In the genomic region with DNA sequence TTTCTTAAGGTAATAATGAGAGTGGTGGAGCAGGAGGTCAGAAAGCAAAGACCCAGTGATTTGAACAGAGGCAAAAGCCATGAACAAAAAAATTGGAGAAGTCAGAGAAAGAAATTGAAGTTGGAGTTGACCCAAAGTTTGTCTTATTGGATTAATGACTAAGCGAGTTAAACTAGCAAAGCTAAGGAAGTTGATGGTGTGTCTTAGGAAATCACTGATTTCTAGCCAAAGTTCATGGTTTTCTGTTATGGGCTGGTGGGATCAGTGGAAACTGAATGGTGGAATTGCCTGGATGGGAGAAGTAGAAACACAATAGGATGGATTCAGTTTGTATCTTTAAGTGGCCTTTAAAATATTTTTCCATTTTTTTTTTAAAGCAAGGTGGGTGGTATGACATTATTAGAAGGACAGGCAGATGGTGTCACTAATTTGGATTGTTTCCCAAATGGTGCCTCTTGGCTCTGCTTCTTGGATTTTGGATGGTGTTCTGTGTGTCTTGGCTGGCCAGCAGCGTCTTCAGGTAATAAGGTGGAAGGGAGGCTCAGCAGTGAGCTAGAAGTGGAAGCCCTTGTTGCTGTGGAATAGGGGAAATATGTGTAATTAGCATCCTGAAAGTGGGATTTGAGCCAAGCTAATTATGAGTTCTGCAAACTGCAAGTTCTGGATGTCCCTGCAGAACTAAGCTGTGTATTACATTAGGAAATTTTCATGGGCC, we compare ENCODE assay signal across 22 cellular contexts.
DNase-seq lines count a peak whose midpoint lies in the region; ATAC-seq lines count a peak whose summit lies in the region.
"Had no signal": no experiment of that assay in that cellular context is flagged by ENCODE, and none has a peak within 500 bp of the region (broad histone marks: within the 10 kb centered on the region; RNA-seq: fewer than 3 reads in every experiment).

No MANE protein-coding gene starts in this region.

- DNase-seq in NCI-H1417 (lab: John Stamatoyannopoulos, UW) (peak in 2 of 3 experiments; percentile 11 to 52), NCI-H1417 treated with DMSO at 0.1 percent for 48 hours (lab: John Stamatoyannopoulos, UW) (no peak), LHCN-M2 (ENCODE audit: low read depth) (peak; percentile 40), cerebellar nuclear complex (lab: John Stamatoyannopoulos, UW) (peak; percentile 26 to 53), kidney tubule cell (ENCODE audit: low spot score) (peak; percentile 4)
- no peak for DNase-seq in activated CD8-positive, alpha-beta T cell treated with anti-CD3 and anti-CD28 coated beads, Interleukin-2, amount 10 ng/mL, durations not matched to agents 7 days and 5 days
- DNase-seq: activated CD4-positive, CD25-positive, alpha-beta regulatory T cell treated with anti-CD3 and anti-CD28 coated beads, Interleukin-2, amount 50 U/mL, for 72 hours; activated naive CD4-positive, alpha-beta T cell treated with anti-CD3 and anti-CD28 coated beads for 36 hours; activated T-cell treated with anti-CD3 and anti-CD28 coated beads, Interleukin-2, amount 50 U/mL, for 4 hours; endodermal cell; gastrocnemius medialis; mesendoderm; MG63; naive B cell; NCI-H187 treated with DMSO at 0.1 percent for 48 hours; right cardiac atrium; RPMI8226; T-helper 9 cell; uterus had no signal

- H3K4me3 Mint-ChIP-seq in activated CD8-positive, alpha-beta T cell treated with anti-CD3 and anti-CD28 coated beads, Interleukin-2, amount 10 ng/mL, durations not matched to agents 7 days and 5 days: no peak overlapping the region
- H3K4me3 Mint-ChIP-seq: activated naive CD4-positive, alpha-beta T cell treated with anti-CD3 and anti-CD28 coated beads for 36 hours; activated T-cell treated with anti-CD3 and anti-CD28 coated beads, Interleukin-2, amount 50 U/mL, for 4 hours; endodermal cell; naive B cell had no signal

- peaks cover 4% of the 10 kb centered on the region for H3K27me3 Mint-ChIP-seq in activated CD8-positive, alpha-beta T cell treated with anti-CD3 and anti-CD28 coated beads, Interleukin-2, amount 10 ng/mL, durations not matched to agents 7 days and 5 days (ENCODE audit: low read depth)
- H3K27me3 Mint-ChIP-seq: naive B cell had no signal

- no peaks in the 10 kb centered on the region for H3K9me3 Mint-ChIP-seq in activated CD8-positive, alpha-beta T cell treated with anti-CD3 and anti-CD28 coated beads, Interleukin-2, amount 10 ng/mL, durations not matched to agents 7 days and 5 days (ENCODE audit: insufficient read depth)
- H3K9me3 Mint-ChIP-seq: activated naive CD4-positive, alpha-beta T cell treated with anti-CD3 and anti-CD28 coated beads for 36 hours; activated T-cell treated with anti-CD3 and anti-CD28 coated beads, Interleukin-2, amount 50 U/mL, for 4 hours; endodermal cell had no signal

- no peaks in the 10 kb centered on the region for H3K36me3 Mint-ChIP-seq in activated CD8-positive, alpha-beta T cell treated with anti-CD3 and anti-CD28 coated beads, Interleukin-2, amount 10 ng/mL, durations not matched to agents 7 days and 5 days (ENCODE audit: low read depth)
- H3K36me3 Mint-ChIP-seq: naive B cell had no signal

- no peak overlapping the region for H3K27ac Mint-ChIP-seq in activated CD8-positive, alpha-beta T cell treated with anti-CD3 and anti-CD28 coated beads, Interleukin-2, amount 10 ng/mL, durations not matched to agents 7 days and 5 days
- H3K27ac Mint-ChIP-seq: activated naive CD4-positive, alpha-beta T cell treated with anti-CD3 and anti-CD28 coated beads for 36 hours; endodermal cell had no signal

- ATAC-seq in GM21786 (IDR thresholded peaks at IDR 0.05; ENCODE audit: unreplicated experiment) (no peak), HG03196 (IDR thresholded peaks at IDR 0.05; ENCODE audit: unreplicated experiment) (no peak)
- no peak for ATAC-seq in activated CD8-positive, alpha-beta T cell treated with anti-CD3 and anti-CD28 coated beads, Interleukin-2, amount 10 ng/mL, durations not matched to agents 7 days and 5 days
- ATAC-seq: activated T-cell treated with anti-CD3 and anti-CD28 coated beads, Interleukin-2, amount 50 U/mL, for 4 hours; gastrocnemius medialis; right cardiac atrium; SK-N-SH treated with all-trans-retinoic acid at 6 μM for 48 hours had no signal

- CTCF ChIA-PET in activated CD8-positive, alpha-beta T cell treated with anti-CD3 and anti-CD28 coated beads, Interleukin-2, amount 10 ng/mL, durations not matched to agents 7 days and 5 days (lab: Charles Lee): no interaction called here

- POLR2A ChIA-PET in activated CD8-positive, alpha-beta T cell treated with anti-CD3 and anti-CD28 coated beads, Interleukin-2, amount 10 ng/mL, durations not matched to agents 7 days and 5 days (lab: Charles Lee): no interaction called here

- no peaks in the 10 kb centered on the region for H3K4me1 Mint-ChIP-seq in activated CD8-positive, alpha-beta T cell treated with anti-CD3 and anti-CD28 coated beads, Interleukin-2, amount 10 ng/mL, durations not matched to agents 7 days and 5 days (ENCODE audit: low read depth)
- H3K4me1 Mint-ChIP-seq: endodermal cell, naive B cell had no signal

Comparison
In these comparisons a context has a peak if more than half of its experiments do, and no peak if none do; other contexts are left out.
1. DNase-seq: peak in NCI-H1417 (2 of 3), LHCN-M2 (single experiment), cerebellar nuclear complex (2 of 2) and kidney tubule cell (single experiment); none in NCI-H1417 treated with DMSO at 0.1 percent for 48 hours (single experiment) and activated CD8-positive, alpha-beta T cell treated with anti-CD3 and anti-CD28 coated beads, Interleukin-2, amount 10 ng/mL, durations not matched to agents 7 days and 5 days (single experiment).